10 cellular contexts compared by ENCODE assay signal in the genomic region with DNA sequence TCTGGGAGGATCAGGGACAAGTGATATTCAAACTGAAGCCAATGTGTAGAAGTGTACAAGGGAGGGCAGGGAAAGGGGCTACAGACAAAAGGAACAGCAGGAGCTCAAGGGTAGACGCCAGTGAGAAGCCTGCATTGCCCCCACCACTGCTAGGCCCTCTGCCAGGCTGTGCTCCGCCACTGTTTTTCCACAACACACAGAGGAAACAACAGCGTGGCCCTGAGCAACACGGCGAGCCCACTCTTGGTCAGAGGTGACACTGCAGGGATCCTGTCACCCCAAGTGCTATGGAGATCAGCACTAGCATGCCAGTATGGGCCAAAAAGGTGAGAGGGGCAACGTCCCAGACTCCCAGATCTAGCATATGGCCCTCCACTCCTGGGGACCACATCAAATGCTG. TPM values are rescaled to one million over a fixed set of nuclear protein-coding genes. Genes with fewer than 3 reads are reported as not detected.
A peak's percentile ranks its signal among the peaks of the same experiment; 100 is the strongest.
DNase-seq lines count a peak whose midpoint lies in the region; ATAC-seq and TF ChIP-seq lines count a peak whose summit lies in the region.
"Had no signal": no experiment of that assay in that cellular context is flagged by ENCODE, and none has a peak within 500 bp of the region (broad histone marks: within the 10 kb centered on the region; RNA-seq: fewer than 3 reads in every experiment).

No MANE protein-coding gene starts in this region.

- H3K27ac ChIP-seq in HCT116 (ENCODE audit: low read depth, low read length) (peak overlapping the region; percentile 93), heart right ventricle (peak overlapping the region in 9 of 10 donors; percentile 46 to 89 (median 81)), gastrocnemius medialis (peak overlapping the region in 3 of 4 donors; percentile 70 to 72 (median 71))
- H3K27ac ChIP-seq in CD8-positive, alpha-beta memory T cell (ENCODE audit: low read depth, low read length) = no peak overlapping the region

- DNase-seq in HCT116 (ENCODE audit: low read depth, low spot score) (no peak), heart right ventricle (peak in 1 of 2 donors; percentile 21), gastrocnemius medialis (no peak), NCI-H345 treated with DMSO at 0.1 percent for 48 hours (lab: John Stamatoyannopoulos, UW; ENCODE audit: unreplicated experiment) (no peak)
- DNase-seq in activated CD8-positive, alpha-beta T cell treated with anti-CD3 and anti-CD28 coated beads, Interleukin-2, amount 10 ng/mL, durations not matched to agents 7 days and 5 days = no peak
- DNase-seq in CD8-positive, alpha-beta memory T cell = no peak
- no peak for DNase-seq in activated naive CD4-positive, alpha-beta T cell (lab: John Stamatoyannopoulos, UW)
- DNase-seq: activated CD4-positive, alpha-beta T cell treated with anti-CD3 and anti-CD28 coated beads for 4 hours; NCI-H524 had no signal

- H3K9me3 ChIP-seq in HCT116 (ENCODE audit: control insufficient read depth in 1 of 2, insufficient read depth in 1 of 2, low read depth in 1 of 2, low read length in 2 of 2) (no peaks in the 10 kb centered on the region), heart right ventricle (no peaks in the 10 kb centered on the region), gastrocnemius medialis (no peaks in the 10 kb centered on the region)
- no peaks in the 10 kb centered on the region for H3K9me3 ChIP-seq in CD8-positive, alpha-beta memory T cell (ENCODE audit: low read length)

- ATAC-seq in HCT116 (no peak), heart right ventricle (peak; percentile 13 to 62 (median 35)), gastrocnemius medialis (no peak), HG03175 (IDR thresholded peaks at IDR 0.05; ENCODE audit: unreplicated experiment) (no peak)
- ATAC-seq in activated CD8-positive, alpha-beta T cell treated with anti-CD3 and anti-CD28 coated beads, Interleukin-2, amount 10 ng/mL, durations not matched to agents 7 days and 5 days = no peak

- H3K4me3 ChIP-seq in HCT116 (replicated peaks in 1 of 2; ENCODE audit: low read depth in 1 of 2, low read length in 2 of 2) (no peak overlapping the region), heart right ventricle (no peak overlapping the region), gastrocnemius medialis (no peak overlapping the region)
- no peak overlapping the region for H3K4me3 ChIP-seq in CD8-positive, alpha-beta memory T cell (ENCODE audit: low read length)

- no peak overlapping the region for H3K4me3 Mint-ChIP-seq in activated CD8-positive, alpha-beta T cell treated with anti-CD3 and anti-CD28 coated beads, Interleukin-2, amount 10 ng/mL, durations not matched to agents 7 days and 5 days
- H3K4me3 Mint-ChIP-seq in CD8-positive, alpha-beta memory T cell = no peak overlapping the region

- H3K27ac Mint-ChIP-seq in activated CD8-positive, alpha-beta T cell treated with anti-CD3 and anti-CD28 coated beads, Interleukin-2, amount 10 ng/mL, durations not matched to agents 7 days and 5 days = peak overlapping the region; percentile 39
- H3K27ac Mint-ChIP-seq in CD8-positive, alpha-beta memory T cell = peak overlapping the region in 3 of 8 donors; percentile 41 to 87 (median 43)

- peak overlapping the region; percentile 63 for H3K9ac ChIP-seq in HCT116 (ENCODE audit: low read length)

- in situ Hi-C loops in gastrocnemius medialis (cut with MboI; ENCODE audit: low sequenced_read_pairs in 4 of 4) = loop anchor here in 2 of 4 donors (10.0 to 25.0 kb wide), 2 partner anchors 68 to 131 kb away; a partner anchor contains a TSS

- H3K4me2 ChIP-seq in HCT116 (ENCODE audit: low read length) = peak overlapping the region; percentile 76

- WGBS in heart right ventricle, 2 donors = 33 to 55% methylated on average over 6 of the region's 6 CpGs

- no peaks in the 10 kb centered on the region for H3K9me3 Mint-ChIP-seq in activated CD8-positive, alpha-beta T cell treated with anti-CD3 and anti-CD28 coated beads, Interleukin-2, amount 10 ng/mL, durations not matched to agents 7 days and 5 days (ENCODE audit: insufficient read depth)
- H3K9me3 Mint-ChIP-seq in CD8-positive, alpha-beta memory T cell = no peaks in the 10 kb centered on the region

- H4K20me1 ChIP-seq in HCT116 (ENCODE audit: insufficient read depth) = no peaks in the 10 kb centered on the region

- TF ChIP-seq POLR2A in HCT116 (IDR thresholded peaks at IDR 0.05; ENCODE audit: borderline replicate concordance, extremely low read depth, insufficient read depth, insufficient read length) = no peak
- no peak for TF ChIP-seq POLR2A in gastrocnemius medialis (IDR thresholded peaks at IDR 0.05)

- POLR2A ChIA-PET in HCT116 (lab: Charles Lee) = interaction anchor here (1.5 to 3.7 kb wide), 2 partner anchors 9 to 22 kb away, joined by 4 to 31 read pairs; a partner anchor contains a TSS
- POLR2A ChIA-PET in activated CD8-positive, alpha-beta T cell treated with anti-CD3 and anti-CD28 coated beads, Interleukin-2, amount 10 ng/mL, durations not matched to agents 7 days and 5 days (lab: Charles Lee) = interaction anchor here (2.2 kb wide), 2 partner anchors 17 to 20 kb away, joined by 11 to 13 read pairs; no protein-coding TSS in a partner anchor
- POLR2A ChIA-PET in CD8-positive, alpha-beta memory T cell (lab: Charles Lee) = no interaction called here

- peaks cover 48% of the 10 kb centered on the region for H3K4me1 Mint-ChIP-seq in activated CD8-positive, alpha-beta T cell treated with anti-CD3 and anti-CD28 coated beads, Interleukin-2, amount 10 ng/mL, durations not matched to agents 7 days and 5 days (ENCODE audit: low read depth)
- H3K4me1 Mint-ChIP-seq in CD8-positive, alpha-beta memory T cell = peaks cover 32 to 55% (median 33%) of the 10 kb centered on the region in 3 donors

- no peak overlapping the region for H2AFZ ChIP-seq in HCT116 (ENCODE audit: low read depth, low read length, poor library complexity, severe bottlenecking)

- peaks cover 61% of the 10 kb centered on the region for H3K79me2 ChIP-seq in HCT116 (ENCODE audit: insufficient read depth, low read length)

- H3K36me3 Mint-ChIP-seq in activated CD8-positive, alpha-beta T cell treated with anti-CD3 and anti-CD28 coated beads, Interleukin-2, amount 10 ng/mL, durations not matched to agents 7 days and 5 days (ENCODE audit: low read depth) = no peaks in the 10 kb centered on the region
- no peaks in the 10 kb centered on the region for H3K36me3 Mint-ChIP-seq in CD8-positive, alpha-beta memory T cell

- no TSS peak for BruUV-seq in HCT116 (replicated peaks; lab: Mats Ljungman, UMichigan)

- H3K27me3 ChIP-seq in HCT116 (ENCODE audit: insufficient read depth, low read length) (no peaks in the 10 kb centered on the region), heart right ventricle (no peaks in the 10 kb centered on the region), gastrocnemius medialis (no peaks in the 10 kb centered on the region)
- no peaks in the 10 kb centered on the region for H3K27me3 ChIP-seq in CD8-positive, alpha-beta memory T cell (ENCODE audit: insufficient read depth, low read length, poor library complexity, severe bottlenecking)

- no peaks in the 10 kb centered on the region for H3K27me3 Mint-ChIP-seq in activated CD8-positive, alpha-beta T cell treated with anti-CD3 and anti-CD28 coated beads, Interleukin-2, amount 10 ng/mL, durations not matched to agents 7 days and 5 days (ENCODE audit: low read depth)
- no peaks in the 10 kb centered on the region for H3K27me3 Mint-ChIP-seq in CD8-positive, alpha-beta memory T cell

- H3K36me3 ChIP-seq in HCT116 (ENCODE audit: control insufficient read depth in 1 of 2, insufficient read depth in 2 of 2, low read length in 2 of 2) (no peaks in the 10 kb centered on the region), heart right ventricle (no peaks in the 10 kb centered on the region), gastrocnemius medialis (no peaks in the 10 kb centered on the region)
- no peaks in the 10 kb centered on the region for H3K36me3 ChIP-seq in CD8-positive, alpha-beta memory T cell (ENCODE audit: insufficient read depth, low read length)

- no peak for TF ChIP-seq RAD21 in HCT116 (IDR thresholded peaks at IDR 0.05; ENCODE audit: low read depth)

- intact Hi-C loops in HCT116 (cut with micrococcal nuclease) = no loop called here
- intact Hi-C loops in heart right ventricle (cut with DNase I) = loop anchor here in 1 of 10 donors (10.0 kb wide), 1 partner anchor 128 kb away; no protein-coding TSS in a partner anchor
- intact Hi-C loops in gastrocnemius medialis (cut with DNase I; ENCODE audit: low total_unique reads) = no loop called here

- TF ChIP-seq CTCF in HCT116 (IDR thresholded peaks at IDR 0.05 in 2 of 3, conservative IDR thresholded peaks at IDR 0.05 in 1 of 3; ENCODE audit: borderline replicate concordance in 1 of 3, insufficient read depth in 1 of 3, low read depth in 2 of 3, low read length in 2 of 3) (no peak), heart right ventricle (IDR thresholded peaks at IDR 0.05) (no peak), gastrocnemius medialis (IDR thresholded peaks at IDR 0.05 in 4 of 5, conservative IDR thresholded peaks at IDR 0.05 in 1 of 5) (no peak)

- CTCF ChIA-PET in HCT116 (lab: Charles Lee) = interaction anchor here (1.0 to 2.0 kb wide), 3 partner anchors 8 to 23 kb away, joined by 3 to 8 read pairs (median 5); a partner anchor contains a TSS
- CTCF ChIA-PET in activated CD8-positive, alpha-beta T cell treated with anti-CD3 and anti-CD28 coated beads, Interleukin-2, amount 10 ng/mL, durations not matched to agents 7 days and 5 days (lab: Charles Lee) = interaction anchor here (0.9 to 5.8 kb wide), 5 partner anchors 8 to 40 kb away, joined by 4 to 35 read pairs (median 4); a partner anchor contains a TSS
- CTCF ChIA-PET in CD8-positive, alpha-beta memory T cell (lab: Charles Lee) = interaction anchor here (0.8 to 2.2 kb wide), 4 partner anchors 8 to 63 kb away, joined by 3 to 5 read pairs (median 3); a partner anchor contains a TSS

- RAD21 ChIA-PET in HCT116 (lab: Charles Lee; ENCODE audit: low non-redundant PET in 1 of 2, low total read pairs in 2 of 2, uncharacterized antibody in 2 of 2, unreplicated experiment in 2 of 2) = interaction anchor here in 1 of 2 experiments (1.1 kb wide), 1 partner anchor 8 kb away, joined by 4 read pairs; no protein-coding TSS in a partner anchor

- H3K9me2 ChIP-seq in HCT116 (ENCODE audit: insufficient read depth) = no peaks in the 10 kb centered on the region

- peaks cover 72 to 79% of the 10 kb centered on the region in 2 experiments for H3K4me1 ChIP-seq in HCT116 (ENCODE audit: control insufficient read depth in 1 of 2, insufficient read depth in 2 of 2, low read length in 2 of 2)
- H3K4me1 ChIP-seq in heart right ventricle = peaks cover 20 to 73% (median 66%) of the 10 kb centered on the region in 9 donors
- peaks cover 25 to 31% of the 10 kb centered on the region in 2 donors for H3K4me1 ChIP-seq in gastrocnemius medialis
- H3K4me1 ChIP-seq in CD8-positive, alpha-beta memory T cell (ENCODE audit: insufficient read depth, low read length) = peaks cover 32% of the 10 kb centered on the region

RNA-seq across cellular contexts. Expression of a gene that starts 23.4 kb away (rescaled TPM):
- total RNA-seq in HCT116 (2021; ENCODE audit: unreplicated experiment) = 37.2 TPM
- 33.8 and 36.0 TPM in 2 replicates for polyA plus RNA-seq in HCT116 (2012)
- total RNA-seq in activated CD8-positive, alpha-beta T cell treated with anti-CD3 and anti-CD28 coated beads, Interleukin-2, amount 10 ng/mL, durations not matched to agents 7 days and 5 days = 10 to 100 TPM; 53.4 to 53.8 TPM
- 100 to 1,000 TPM; 217 to 408 (median 327) TPM for total RNA-seq in heart right ventricle
- 100 to 1,000 TPM in 1 of 2 donors, 10 to 100 TPM in 1; 61.4 to 442 TPM for polyA plus RNA-seq in heart right ventricle
- total RNA-seq in gastrocnemius medialis = 1,000 to 10,000 TPM in 1 of 4 donors, 100 to 1,000 TPM in 3; 526 to 1,058 (median 835) TPM
- 10 to 100 TPM; 34.0 to 39.7 TPM for total RNA-seq in CD8-positive, alpha-beta memory T cell
- 39.7 TPM for polyA plus RNA-seq in CD8-positive, alpha-beta memory T cell

Comparison
In these comparisons a context has a peak if more than half of its experiments do, and no peak if none do; other contexts are left out.
1. ATAC-seq: peak in heart right ventricle (8 of 8); none in HCT116 (single experiment), activated CD8-positive, alpha-beta T cell treated with anti-CD3 and anti-CD28 coated beads, Interleukin-2, amount 10 ng/mL, durations not matched to agents 7 days and 5 days (single experiment), gastrocnemius medialis (0 of 2) and HG03175 (single experiment).